ENCODE assay signal across 8 cellular contexts in genomic region chr3:14143826-14144225, GRCh38. TPM values are rescaled to one million over a fixed set of nuclear protein-coding genes. Genes with fewer than 3 reads are reported as not detected.
A peak's percentile ranks its signal among the peaks of the same experiment; 100 is the strongest.
DNase-seq lines count a peak whose midpoint lies in the region; ATAC-seq and TF ChIP-seq lines count a peak whose summit lies in the region.

No MANE protein-coding gene starts in this region.

- ATAC-seq in lung (ENCODE audit: insufficient read depth, low FRiP score) (peak; percentile 42), upper lobe of right lung (peak; percentile 61), GM21786 (IDR thresholded peaks at IDR 0.05; ENCODE audit: unreplicated experiment) (no peak)

- peak overlapping the region; percentile 86 to 97 for H3K27ac ChIP-seq in lung (ENCODE audit: low read depth in 1 of 2, low read length in 1 of 2)
- peak overlapping the region; percentile 96 for H3K27ac ChIP-seq in upper lobe of right lung

- H3K9me3 ChIP-seq in lung (ENCODE audit: control insufficient read depth in 2 of 2, insufficient read depth in 1 of 2, low read length in 1 of 2), result no peaks in the 10 kb centered on the region
- no peaks in the 10 kb centered on the region for H3K9me3 ChIP-seq in upper lobe of right lung

- TF ChIP-seq CTCF in choroid plexus epithelial cell (conservative IDR thresholded peaks at IDR 0.05; ENCODE audit: low read depth, low read length), result no peak
- no peak for TF ChIP-seq CTCF in lung (IDR thresholded peaks at IDR 0.05; ENCODE audit: control extremely low read depth, extremely low read depth)
- TF ChIP-seq CTCF in upper lobe of right lung (IDR thresholded peaks at IDR 0.05), result no peak

- peak; percentile 4 for DNase-seq in COLO668 (lab: John Stamatoyannopoulos, UW; ENCODE audit: unreplicated experiment)
- DNase-seq in NCI-H2029 treated with DMSO at 0.1 percent for 48 hours (lab: John Stamatoyannopoulos, UW), result peak; percentile 56
- peak; percentile 98 for DNase-seq in choroid plexus epithelial cell (ENCODE audit: low read depth)
- peak; percentile 57 for DNase-seq in lung (ENCODE audit: low spot score)
- DNase-seq in upper lobe of right lung, result no peak
- DNase-seq in NCI-H748 treated with DMSO at 0.1 percent for 48 hours (lab: John Stamatoyannopoulos, UW), result no peak
- DNase-seq in NCI-H82 (lab: John Stamatoyannopoulos, UW), result no peak

- peaks cover 6 to 53% of the 10 kb centered on the region in 2 donors for H3K36me3 ChIP-seq in lung (ENCODE audit: control insufficient read depth in 2 of 2, insufficient read depth in 2 of 2, low read length in 2 of 2)
- H3K36me3 ChIP-seq in upper lobe of right lung, result peaks cover 72% of the 10 kb centered on the region

- intact Hi-C loops in upper lobe of right lung (cut with DNase I), result no loop called here

- H3K4me3 ChIP-seq in choroid plexus epithelial cell (ENCODE audit: low read depth, low read length) (no peak overlapping the region), lung (no peak overlapping the region), upper lobe of right lung (no peak overlapping the region)

- H3K27me3 ChIP-seq in lung (ENCODE audit: control insufficient read depth, insufficient read depth) (no peaks in the 10 kb centered on the region), upper lobe of right lung (no peaks in the 10 kb centered on the region)

- WGBS in lung, 2 donors, result 5 to 11% methylated on average over 3 of the region's 3 CpGs

- peaks cover 7 to 12% of the 10 kb centered on the region in 2 donors for H3K4me1 ChIP-seq in lung (ENCODE audit: control insufficient read depth in 2 of 2, insufficient read depth in 2 of 2, low read length in 2 of 2)
- peaks cover 55% of the 10 kb centered on the region for H3K4me1 ChIP-seq in upper lobe of right lung

RNA-seq across cellular contexts. Expression of gene TMEM43, which starts 19.0 kb away (rescaled TPM):
- 100 to 1,000 TPM in 1 of 2 donors, 10 to 100 TPM in 1; 69.1 to 104 TPM for total RNA-seq in lung
- 10 to 100 TPM; 44.3 to 79.9 TPM for polyA plus RNA-seq in lung
- total RNA-seq in upper lobe of right lung, result 86.3 TPM

RNA-seq across cellular contexts. Expression of gene CHCHD4, which starts 19.2 kb away (rescaled TPM):
- total RNA-seq in lung (1 to 10 TPM; 8.8 to 9.2 TPM), upper lobe of right lung (12.0 TPM)
- polyA plus RNA-seq in lung, result 10 to 100 TPM in 1 of 2 donors, 1 to 10 TPM in 1; 8.9 to 14.0 TPM

RNA-seq across cellular contexts. Expression of gene XPC, which starts 34.6 kb away (rescaled TPM):
- 10 to 100 TPM; 27.7 to 31.9 TPM for total RNA-seq in lung
- polyA plus RNA-seq in lung, result 10 to 100 TPM; 16.4 to 19.7 TPM
- 36.1 TPM for total RNA-seq in upper lobe of right lung

RNA-seq across cellular contexts. Expression of gene LSM3, which starts 34.8 kb away (rescaled TPM):
- 10 to 100 TPM in 1 of 2 donors, 1 to 10 TPM in 1; 6.4 to 10.3 TPM for total RNA-seq in lung
- polyA plus RNA-seq in lung, result 1 to 10 TPM; 9.8 to 9.9 TPM
- total RNA-seq in upper lobe of right lung, result 8.8 TPM

Comparison
In these comparisons a context has a peak if more than half of its experiments do, and no peak if none do; other contexts are left out.
1. DNase-seq: peak in COLO668 (single experiment), NCI-H2029 treated with DMSO at 0.1 percent for 48 hours (single experiment), choroid plexus epithelial cell (single experiment) and lung (single experiment); none in upper lobe of right lung (single experiment), NCI-H748 treated with DMSO at 0.1 percent for 48 hours (single experiment) and NCI-H82 (single experiment).